In genomic region chr1:46343705-46344104, GRCh38 we compare ENCODE assay signal across 1 cellular context.
TF ChIP-seq lines count a peak whose summit lies in the region.

No MANE protein-coding gene starts in this region.

TF ChIP-seq in K562, 482 proteins besides CTCF, POLR2A, EP300 and RAD21:
- TF ChIP-seq CBX1 (IDR thresholded peaks at IDR 0.05; ENCODE audit: low read depth) = no peak
- TF ChIP-seq ZNF23 (CRISPR knock-in tag; IDR thresholded peaks at IDR 0.05) = no peak
- no peak for TF ChIP-seq CHD2 (IDR thresholded peaks at IDR 0.05; ENCODE audit: low read depth, low read length)
- peak; percentile 51; the same call in 1 of the 2 replicates for TF ChIP-seq POLR2AphosphoS5 (IDR thresholded peaks at IDR 0.05; ENCODE audit: control insufficient read depth, insufficient read depth, low read depth, low read length)
- no peak for TF ChIP-seq FOS (IDR thresholded peaks at IDR 0.05; ENCODE audit: extremely low read depth, insufficient read length)
